In the genomic region with DNA sequence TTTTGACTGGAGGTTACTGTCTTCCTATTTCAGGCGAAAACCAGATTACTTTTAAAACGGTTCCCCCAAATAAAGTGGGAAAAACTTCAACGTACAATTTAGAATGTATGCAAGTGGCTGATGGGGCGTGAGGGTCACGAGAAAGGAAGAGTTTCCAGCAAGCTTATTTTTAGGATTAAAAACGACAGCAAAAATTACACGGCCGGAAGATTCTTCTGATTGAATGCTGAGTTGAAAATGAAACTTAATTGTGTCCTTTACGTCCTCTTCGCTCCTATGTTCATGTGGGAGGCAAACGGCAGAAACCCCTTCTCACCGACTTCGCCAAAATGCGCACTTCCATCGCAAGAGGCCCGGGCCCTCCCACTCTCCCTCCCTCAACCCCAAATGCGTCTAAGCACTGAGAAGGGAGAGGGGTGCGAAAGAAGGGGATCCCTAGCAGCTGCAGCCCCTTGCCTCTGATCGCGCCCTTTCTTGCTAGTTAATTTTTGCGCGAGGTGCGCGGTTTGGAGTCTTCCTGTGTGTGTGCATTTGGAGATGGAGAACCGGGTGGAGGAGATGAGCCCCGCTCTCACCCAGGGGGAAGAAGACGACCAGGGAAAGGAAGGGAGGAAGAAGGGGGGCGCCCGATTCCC, we compare ENCODE assay signal across 8 cellular contexts. TPM values are rescaled to one million over a fixed set of nuclear protein-coding genes. Genes with fewer than 3 reads are reported as not detected.
DNase-seq lines count a peak whose midpoint lies in the region; ATAC-seq and TF ChIP-seq lines count a peak whose summit lies in the region.

No MANE protein-coding gene starts in this region.

- TF ChIP-seq POLR2A in body of pancreas (IDR thresholded peaks at IDR 0.05) = no peak

- H4K20me1 ChIP-seq in BLaER1 treated with 17β-estradiol and CSF1 and Interleukin-3, amounts not matched to agents 10 nM and 100 nM = peaks cover 0 to 36% (median 14%) of the 10 kb centered on the region in 11 experiments; a peak in 13 of 22 replicates

- H3K27me3 ChIP-seq in BLaER1 treated with 17β-estradiol and CSF1 and Interleukin-3, amounts not matched to agents 10 nM and 100 nM = no peaks in the 10 kb centered on the region
- H3K27me3 ChIP-seq in body of pancreas = no peaks in the 10 kb centered on the region

- WGBS in body of pancreas, 2 donors = 0% methylated on average over 29 of the region's 29 CpGs

- peak overlapping the region; percentile 89 to 96 (median 93) for H3K27ac ChIP-seq in BLaER1 treated with 17β-estradiol and CSF1 and Interleukin-3, amounts not matched to agents 10 nM and 100 nM
- peak overlapping the region; percentile 45 to 92 (median 86) for H3K27ac ChIP-seq in body of pancreas
- H3K27ac ChIP-seq in skin epidermis = peak overlapping the region; percentile 89 to 99 (median 96)

- peak overlapping the region; percentile 77 to 96 (median 90) for H3K4me2 ChIP-seq in BLaER1 treated with 17β-estradiol and CSF1 and Interleukin-3, amounts not matched to agents 10 nM and 100 nM

- TF ChIP-seq CTCF in GM20000 (IDR thresholded peaks at IDR 0.05; ENCODE audit: extremely low read depth, missing control alignments) (no peak), body of pancreas (IDR thresholded peaks at IDR 0.05) (no peak)

- no peaks in the 10 kb centered on the region for H3K9me3 ChIP-seq in BLaER1 treated with 17β-estradiol and CSF1 and Interleukin-3, amounts not matched to agents 10 nM and 100 nM (replicated peaks in 1 of 11)
- H3K9me3 ChIP-seq in body of pancreas = no peaks in the 10 kb centered on the region

- intact Hi-C loops in body of pancreas (cut with DNase I) = no loop called here

- ATAC-seq in body of pancreas = peak; percentile 2

- peak; percentile 60 for DNase-seq in GM20000 (ENCODE audit: low spot score)
- DNase-seq in HuH-7.5 (ENCODE audit: low spot score) = peak; percentile 39
- peak; percentile 42 for DNase-seq in T1000 (lab: John Stamatoyannopoulos, UW)
- peak in 3 of 4 donors; percentile 16 to 27 (median 23) for DNase-seq in body of pancreas
- DNase-seq in iPS-NIHi11 (ENCODE audit: low spot score) = peak; percentile 46
- DNase-seq in cortex of kidney (lab: John Stamatoyannopoulos, UW) = no peak

- H3K4me3 ChIP-seq in BLaER1 treated with 17β-estradiol and CSF1 and Interleukin-3, amounts not matched to agents 10 nM and 100 nM = peak overlapping the region; percentile 83 to 97 (median 90)
- H3K4me3 ChIP-seq in body of pancreas (peak overlapping the region; percentile 28 to 50), skin epidermis (peak overlapping the region; percentile 65 to 98 (median 94))

- peaks cover 7 to 25% (median 16%) of the 10 kb centered on the region in 11 experiments; a peak in 18 of 22 replicates for H3K36me3 ChIP-seq in BLaER1 treated with 17β-estradiol and CSF1 and Interleukin-3, amounts not matched to agents 10 nM and 100 nM
- no peaks in the 10 kb centered on the region for H3K36me3 ChIP-seq in body of pancreas (replicated peaks in 1 of 2; ENCODE audit: insufficient read depth in 1 of 2, low read depth in 2 of 2)

- H3K9ac ChIP-seq in BLaER1 treated with 17β-estradiol and CSF1 and Interleukin-3, amounts not matched to agents 10 nM and 100 nM = peak overlapping the region; percentile 88 to 96 (median 94)

- H3K4me1 ChIP-seq in BLaER1 treated with 17β-estradiol and CSF1 and Interleukin-3, amounts not matched to agents 10 nM and 100 nM = peaks cover 32 to 56% (median 44%) of the 10 kb centered on the region in 10 experiments
- no peaks in the 10 kb centered on the region for H3K4me1 ChIP-seq in body of pancreas

RNA-seq across cellular contexts. Expression of a gene that starts 0.6 kb away (rescaled TPM):
- total RNA-seq in body of pancreas = 10 to 100 TPM; 34.3 to 51.1 TPM

Comparison
In these comparisons a context has a peak if more than half of its experiments do, and no peak if none do; other contexts are left out.
1. H3K4me3 ChIP-seq: peak in every context shown above with its lines; median percentile 94 in skin epidermis; 90 in BLaER1 treated with 17β-estradiol and CSF1 and Interleukin-3, amounts not matched to agents 10 nM and 100 nM; 39 in body of pancreas.